Comparison of ENCODE assay signal across 8 cellular contexts in the genomic region with DNA sequence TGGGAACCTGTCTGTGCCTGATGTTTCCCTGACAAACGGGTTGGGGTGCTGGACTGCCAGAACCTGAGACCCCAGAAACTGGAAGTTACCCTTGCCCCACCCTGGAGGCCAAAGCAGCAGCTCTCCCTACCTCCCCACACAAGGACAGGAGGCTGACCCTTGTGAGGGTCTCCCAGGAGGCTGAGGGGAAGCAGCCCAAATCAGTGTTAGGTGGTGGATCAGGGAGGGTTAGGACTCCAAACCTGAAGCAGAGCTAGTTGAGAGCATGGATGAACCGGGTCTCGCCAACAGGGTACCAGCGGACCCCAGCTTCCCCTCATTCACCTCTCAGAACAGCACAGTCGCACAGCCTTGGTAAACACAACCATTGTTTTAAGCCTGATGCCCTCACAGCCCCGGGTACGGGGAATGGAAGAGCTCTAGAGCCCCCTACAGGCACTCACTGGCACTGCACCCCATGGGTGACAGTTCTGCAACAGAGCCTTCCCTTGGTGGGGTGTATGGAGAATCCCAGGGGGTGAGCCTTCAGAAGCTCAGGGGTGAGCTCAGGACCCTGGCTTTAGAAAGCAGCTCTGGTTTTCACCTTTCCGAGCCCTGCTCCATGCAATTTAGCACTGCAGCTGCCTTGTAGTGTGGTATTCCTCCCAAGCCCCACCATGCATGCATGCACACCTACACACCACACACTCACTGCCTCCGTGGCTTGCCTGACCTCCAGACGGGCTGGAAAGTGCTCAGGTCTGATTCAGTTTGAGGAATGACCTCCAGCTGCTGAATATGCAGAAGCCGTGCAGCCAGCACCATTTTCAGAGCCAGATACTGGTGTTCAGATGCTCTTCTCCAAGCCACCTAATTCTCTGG. TPM values are rescaled to one million over a fixed set of nuclear protein-coding genes. Genes with fewer than 3 reads are reported as not detected.
DNase-seq lines count a peak whose midpoint lies in the region; ATAC-seq, FAIRE-seq and TF ChIP-seq lines count a peak whose summit lies in the region.

No MANE protein-coding gene starts in this region.

- H3K27me3 ChIP-seq in Loucy (ENCODE audit: insufficient read depth, low read length, poor library complexity, severe bottlenecking), result no peaks in the 10 kb centered on the region

- no peak overlapping the region for H2AFZ ChIP-seq in Loucy (ENCODE audit: low read length)

- H3K9me3 ChIP-seq in Loucy (ENCODE audit: insufficient read depth, low read depth, low read length), result no peaks in the 10 kb centered on the region

- no peak overlapping the region for H3K4me2 ChIP-seq in Loucy (ENCODE audit: low read depth, low read length, poor library complexity, severe bottlenecking)

- DNase-seq in A172 (ENCODE audit: low spot score) (peak; percentile 32), GM13976 (ENCODE audit: low spot score) (peak; percentile 88), SK-MEL-5 (ENCODE audit: low read depth, low spot score) (peak; percentile 74), Right ventricle myocardium superior (peak; percentile 71), posterior vena cava (ENCODE audit: low spot score) (peak; percentile 85), urothelium cell line (ENCODE audit: low spot score) (peak; percentile 86)
- DNase-seq in activated naive CD4-positive, alpha-beta T cell treated with anti-CD3 and anti-CD28 coated beads, Interleukin-2, amount 50 U/mL, for 16 hours, result peak; percentile 57

- H3K36me3 ChIP-seq in Loucy (ENCODE audit: insufficient read depth, low read length), result no peaks in the 10 kb centered on the region

- H3K9me2 ChIP-seq in Loucy (replicated peaks; ENCODE audit: low read depth, low read length), result no peaks in the 10 kb centered on the region

- no peak overlapping the region for H3K9ac ChIP-seq in Loucy (ENCODE audit: low read depth, low read length, poor library complexity, severe bottlenecking)

- intact Hi-C loops in Right ventricle myocardium superior (cut with DNase I) (loop anchor here (5.0 kb wide), 1 partner anchor 335 kb away; no protein-coding TSS in a partner anchor), posterior vena cava (cut with DNase I) (loop anchor here in 1 of 2 donors (10.0 kb wide), 1 partner anchor 332 kb away; no protein-coding TSS in a partner anchor)

- no peak for FAIRE-seq in urothelium cell line (lab: Jason Lieb, UNC)

- no peaks in the 10 kb centered on the region for H3F3A ChIP-seq in Loucy (ENCODE audit: low read depth)

- no peaks in the 10 kb centered on the region for H4K20me1 ChIP-seq in Loucy (ENCODE audit: insufficient read depth, low read length, poor library complexity, severe bottlenecking)

- H3K79me2 ChIP-seq in Loucy (ENCODE audit: insufficient read depth, low read length), result no peaks in the 10 kb centered on the region

- TF ChIP-seq CTCF in GM13976 (IDR thresholded peaks at IDR 0.05; ENCODE audit: borderline replicate concordance, control extremely low read depth, extremely low read depth, insufficient read depth, missing control alignments), result peak; percentile 95
- TF ChIP-seq CTCF in Loucy (conservative IDR thresholded peaks at IDR 0.05; ENCODE audit: low read length), result peak; percentile 98

- peak; percentile 90 for ATAC-seq in Right ventricle myocardium superior (ENCODE audit: poor library complexity)

- in situ Hi-C loops in GM13976 (cut with MboI; ENCODE audit: low sequenced_read_pairs, unreplicated experiment), result no loop called here
- in situ Hi-C loops in SK-MEL-5 (cut with HindIII; ENCODE audit: low pct_unique_long_range_greater_than_20kb, low sequenced_read_pairs), result no loop called here

- H3K4me1 ChIP-seq in Loucy (ENCODE audit: insufficient read depth, low read length, poor library complexity, severe bottlenecking), result no peaks in the 10 kb centered on the region

- H3K4me3 ChIP-seq in Loucy (ENCODE audit: low read length, poor library complexity, severe bottlenecking), result no peak overlapping the region

RNA-seq across cellular contexts. Expression of gene ESRRB, which starts 11.2 kb away (rescaled TPM):
- total RNA-seq in A172 (2014; rRNA removed; shearing (Covaris generic)), result not detected in 2 replicates
- total RNA-seq in SK-MEL-5 (2014; rRNA removed; shearing (Covaris generic)), result not detected in 2 replicates
- not detected in 2 replicates for polyA plus RNA-seq in SK-MEL-5 (2015; cell fraction: cytosol; rRNA removed)
- polyA plus RNA-seq in SK-MEL-5 (2015; cell fraction: nucleus; rRNA removed), result 1.2 TPM in 1 of 2 replicates, not detected in the other
- total RNA-seq in Right ventricle myocardium superior, result 2.2 TPM
- under 1 TPM; 0.60 to 0.95 TPM for total RNA-seq in posterior vena cava

Comparison
In these comparisons a context has a peak if more than half of its experiments do, and no peak if none do; other contexts are left out.
1. DNase-seq: peak in every context shown above with its lines; median percentile 88 in GM13976; 86 in urothelium cell line; 85 in posterior vena cava; 74 in SK-MEL-5; 71 in Right ventricle myocardium superior; 57 in activated naive CD4-positive, alpha-beta T cell treated with anti-CD3 and anti-CD28 coated beads, Interleukin-2, amount 50 U/mL, for 16 hours; 32 in A172.